ENCODE assay signal across 8 cellular contexts in genomic region chr2:95992520-95993272, GRCh38. TPM values are rescaled to one million over a fixed set of nuclear protein-coding genes. Genes with fewer than 3 reads are reported as not detected.
A peak's percentile ranks its signal among the peaks of the same experiment; 100 is the strongest.
DNase-seq lines count a peak whose midpoint lies in the region; ATAC-seq, FAIRE-seq and TF ChIP-seq lines count a peak whose summit lies in the region.
"Not testable (repeated sequence)": the region's sequence is repeated elsewhere in the genome, so short reads cannot be mapped to it uniquely, and the experiment has no call there.

No MANE protein-coding gene starts in this region.

- H3K4me1 ChIP-seq in liver (ENCODE audit: control insufficient read depth in 4 of 4, insufficient read depth in 4 of 4, low read length in 3 of 4); small intestine (ENCODE audit: control insufficient read depth in 2 of 2, insufficient read depth in 1 of 2, low read depth in 1 of 2, low read length in 1 of 2): not testable (repeated sequence)

- FAIRE-seq in RCC 7860 (lab: Jason Lieb, UNC): peak; percentile 90
- not testable (repeated sequence) for FAIRE-seq in small intestine (lab: Jason Lieb, UNC)

- peak; percentile 85 to 86 for TF ChIP-seq RAD21 in liver (IDR thresholded peaks at IDR 0.05)

- DNase-seq in ACHN (peak; percentile 54), RCC 7860 (ENCODE audit: low spot score) (peak; percentile 48), epithelial cell of esophagus (ENCODE audit: low read depth) (peak; percentile 44), small intestine (peak; percentile 35)
- peak; percentile 46 for DNase-seq in activated T-helper 2 cell treated with anti-CD3 and anti-CD28 coated beads, Interferon-gamma antibody, Interleukin-2, Interleukin-4, amounts not matched to agents 10 μg/mL and 5 μg/mL and 100 μg/mL, durations not matched to agents 14 hours and 24 hours and 36 hours (ENCODE audit: low spot score)

- H3K9me3 ChIP-seq in liver (ENCODE audit: control insufficient read depth in 4 of 4, low read length in 3 of 4); small intestine (ENCODE audit: control insufficient read depth, low read depth): not testable (repeated sequence)

- H3K27ac ChIP-seq in liver (ENCODE audit: low read depth in 1 of 2, low read length in 2 of 2): peak overlapping the region; percentile 83 to 88
- peak overlapping the region; percentile 37 to 77 for H3K27ac ChIP-seq in small intestine (ENCODE audit: low read depth in 1 of 2, low read length in 1 of 2)

- peak overlapping the region; percentile 84 for H3K4me3 Mint-ChIP-seq in activated T-helper 2 cell treated with anti-CD3 and anti-CD28 coated beads, Interferon-gamma antibody, Interleukin-2, Interleukin-4, amounts not matched to agents 10 μg/mL and 5 μg/mL and 100 μg/mL, durations not matched to agents 14 hours and 24 hours and 36 hours (ENCODE audit: low read depth)

- TF ChIP-seq CTCF in epithelial cell of esophagus (IDR thresholded peaks at IDR 0.05; ENCODE audit: insufficient read depth, low read depth, low read length, missing control alignments) (peak; percentile 69), liver (IDR thresholded peaks at IDR 0.05; ENCODE audit: low read depth, low read length, missing input control) (peak; percentile 77)

- H3K27me3 Mint-ChIP-seq in activated T-helper 2 cell treated with anti-CD3 and anti-CD28 coated beads, Interferon-gamma antibody, Interleukin-2, Interleukin-4, amounts not matched to agents 10 μg/mL and 5 μg/mL and 100 μg/mL, durations not matched to agents 14 hours and 24 hours and 36 hours (ENCODE audit: low read depth): peaks cover 27% of the 10 kb centered on the region

- intact Hi-C loops in activated T-helper 2 cell treated with anti-CD3 and anti-CD28 coated beads, Interferon-gamma antibody, Interleukin-2, Interleukin-4, amounts not matched to agents 10 μg/mL and 5 μg/mL and 100 μg/mL, durations not matched to agents 14 hours and 24 hours and 36 hours (cut with micrococcal nuclease): loop anchor here (2.0 kb wide), 1 partner anchor 124 kb away; the partner anchor contains the start of gene ADRA2B

- ATAC-seq in GM18520 (IDR thresholded peaks at IDR 0.05; ENCODE audit: unreplicated experiment) (peak; percentile 38), HG03039 (IDR thresholded peaks at IDR 0.05; ENCODE audit: unreplicated experiment) (peak; percentile 42)

- WGBS in liver: 5% methylated on average over 34 of the region's 34 CpGs
- WGBS in small intestine, 3 donors: 4 to 5% (median 5%) methylated on average over 21 to 34 of the region's 34 CpGs

- not testable (repeated sequence) for H3K9me3 Mint-ChIP-seq in activated T-helper 2 cell treated with anti-CD3 and anti-CD28 coated beads, Interferon-gamma antibody, Interleukin-2, Interleukin-4, amounts not matched to agents 10 μg/mL and 5 μg/mL and 100 μg/mL, durations not matched to agents 14 hours and 24 hours and 36 hours

- H3K4me3 ChIP-seq in epithelial cell of esophagus (ENCODE audit: low read length) (peak overlapping the region; percentile 51), liver (ENCODE audit: low read depth in 1 of 3, low read length in 3 of 3) (peak overlapping the region; percentile 41 to 77 (median 59)), small intestine (ENCODE audit: low read depth in 1 of 2, low read length in 2 of 2) (peak overlapping the region; percentile 45 to 55)

- H3K9ac ChIP-seq in liver (ENCODE audit: low read depth in 1 of 2, low read length in 2 of 2): peak overlapping the region; percentile 74 to 76

- not testable (repeated sequence) for H3K4me1 Mint-ChIP-seq in activated T-helper 2 cell treated with anti-CD3 and anti-CD28 coated beads, Interferon-gamma antibody, Interleukin-2, Interleukin-4, amounts not matched to agents 10 μg/mL and 5 μg/mL and 100 μg/mL, durations not matched to agents 14 hours and 24 hours and 36 hours (ENCODE audit: low read depth)

- H3K36me3 Mint-ChIP-seq in activated T-helper 2 cell treated with anti-CD3 and anti-CD28 coated beads, Interferon-gamma antibody, Interleukin-2, Interleukin-4, amounts not matched to agents 10 μg/mL and 5 μg/mL and 100 μg/mL, durations not matched to agents 14 hours and 24 hours and 36 hours (ENCODE audit: low read depth): not testable (repeated sequence)

- not testable (repeated sequence) for H3K27me3 ChIP-seq in liver (ENCODE audit: control insufficient read depth in 4 of 4, insufficient read depth in 4 of 4, low read length in 3 of 4); small intestine (ENCODE audit: control insufficient read depth in 2 of 2, insufficient read depth in 2 of 2, low read length in 2 of 2)

- not testable (repeated sequence) for H3K36me3 ChIP-seq in liver (ENCODE audit: control insufficient read depth in 4 of 4, insufficient read depth in 3 of 4, low read depth in 1 of 4, low read length in 3 of 4); small intestine (ENCODE audit: control insufficient read depth in 2 of 2, insufficient read depth in 2 of 2, low read length in 2 of 2)

- peak overlapping the region; percentile 88 for H3K27ac Mint-ChIP-seq in activated T-helper 2 cell treated with anti-CD3 and anti-CD28 coated beads, Interferon-gamma antibody, Interleukin-2, Interleukin-4, amounts not matched to agents 10 μg/mL and 5 μg/mL and 100 μg/mL, durations not matched to agents 14 hours and 24 hours and 36 hours

- in situ Hi-C loops in ACHN (cut with HindIII; ENCODE audit: low pct_ligation_motif_present, low pct_unique_long_range_greater_than_20kb, low sequenced_read_pairs): not testable (repeated sequence)

RNA-seq across cellular contexts. Expression of gene ANKRD36C, which starts 1.1 kb away (rescaled TPM):
- total RNA-seq in activated T-helper 2 cell treated with anti-CD3 and anti-CD28 coated beads, Interferon-gamma antibody, Interleukin-2, Interleukin-4, amounts not matched to agents 10 μg/mL and 5 μg/mL and 100 μg/mL, durations not matched to agents 14 hours and 24 hours and 36 hours: 69.4 and 75.5 TPM in 2 replicates
- 10 to 100 TPM; 12.0 to 13.4 TPM for total RNA-seq in liver
- 1 to 10 TPM in 1 of 2 donors, under 1 TPM in 1; 0.27 to 6.7 TPM for polyA plus RNA-seq in liver
- polyA plus RNA-seq in small intestine: 1 to 10 TPM in 1 of 3 donors, under 1 TPM in 1, not detected in 1; 0.27 to 2.8 TPM

RNA-seq across cellular contexts. Expression of gene GPAT2, which starts 42.0 kb away (rescaled TPM):
- 18.0 and 19.1 TPM in 2 replicates for total RNA-seq in activated T-helper 2 cell treated with anti-CD3 and anti-CD28 coated beads, Interferon-gamma antibody, Interleukin-2, Interleukin-4, amounts not matched to agents 10 μg/mL and 5 μg/mL and 100 μg/mL, durations not matched to agents 14 hours and 24 hours and 36 hours
- 1 to 10 TPM in 1 of 2 donors, under 1 TPM in 1; 0.33 to 3.1 TPM for total RNA-seq in liver
- polyA plus RNA-seq in liver (under 1 TPM; 0.37 to 0.65 TPM), small intestine (1 to 10 TPM in 1 of 3 donors, under 1 TPM in 1, not detected in 1; 0.22 to 6.5 TPM)

Comparison
In these comparisons a context has a peak if more than half of its experiments do, and no peak if none do; other contexts are left out.
1. Peak in every context shown above with its lines: DNase-seq, ATAC-seq, H3K4me3 ChIP-seq and H3K27ac ChIP-seq.